ENCODE assay signal across 18 cellular contexts in the genomic region with DNA sequence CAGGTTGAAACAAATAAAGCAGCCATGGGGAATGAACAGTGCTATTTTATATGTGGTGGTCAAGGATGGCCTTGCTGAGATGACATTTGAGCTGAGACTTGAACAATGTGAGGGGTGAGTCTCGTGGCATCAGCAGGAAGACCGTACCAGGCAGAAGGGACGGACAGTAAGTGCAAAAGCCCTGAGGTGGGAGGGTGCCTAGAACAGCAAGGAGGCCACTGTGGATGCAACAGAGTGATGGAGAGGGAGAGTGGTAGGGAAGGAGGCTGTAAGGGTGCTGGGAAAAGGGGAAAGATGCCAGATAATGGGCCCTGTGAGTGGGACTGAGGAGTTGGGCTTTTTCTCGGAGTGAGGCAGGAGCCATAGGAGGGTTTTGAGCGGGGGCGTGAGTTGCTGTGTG. TPM values are rescaled to one million over a fixed set of nuclear protein-coding genes. Genes with fewer than 3 reads are reported as not detected.
DNase-seq lines count a peak whose midpoint lies in the region; ATAC-seq and TF ChIP-seq lines count a peak whose summit lies in the region.
"Had no signal": no experiment of that assay in that cellular context is flagged by ENCODE, and none has a peak within 500 bp of the region (broad histone marks: within the 10 kb centered on the region; RNA-seq: fewer than 3 reads in every experiment).

No MANE protein-coding gene starts in this region.

- H3K23ac ChIP-seq in neuronal stem cell (ENCODE audit: low read depth, low read length, poor library complexity) = no peak overlapping the region

- H3K4me3 ChIP-seq in HEK293 (ENCODE audit: low read depth, low read length) = no peak overlapping the region
- H3K4me3 ChIP-seq in neuronal stem cell (ENCODE audit: low read length in 2 of 2) = no peak overlapping the region
- H3K4me3 ChIP-seq: BLaER1 had no signal

- no peak overlapping the region for H2AFZ ChIP-seq in neuronal stem cell (ENCODE audit: low read length)

- H3K27me3 ChIP-seq in neuronal stem cell (ENCODE audit: control insufficient read depth in 3 of 3, insufficient read depth in 3 of 3, low read depth in 1 of 3, low read length in 3 of 3) = no peaks in the 10 kb centered on the region
- H3K27me3 ChIP-seq: BE2C, BLaER1 had no signal

- intact Hi-C loops in Calu3 (cut with micrococcal nuclease; ENCODE audit: unreplicated experiment) = no loop called here

- CTCF ChIA-PET in HEK293 (lab: Yijun Ruan, JAX) (no interaction called here), Calu3 (lab: Charles Lee) (no interaction called here)

- no peak overlapping the region for H3K4me3 Mint-ChIP-seq in Calu3 (ENCODE audit: low read depth, unreplicated experiment)
- H3K4me3 Mint-ChIP-seq: CD14-positive monocyte; CD4-positive, alpha-beta memory T cell; CD4-positive, CD25-positive, alpha-beta regulatory T cell; CD8-positive, alpha-beta memory T cell had no signal

- no peak overlapping the region for H2BK5ac ChIP-seq in neuronal stem cell (ENCODE audit: low read length)

- H4K8ac ChIP-seq in neuronal stem cell (ENCODE audit: low read depth, low read length) = no peak overlapping the region

- H3K79me1 ChIP-seq in neuronal stem cell (ENCODE audit: low read depth, low read length) = no peaks in the 10 kb centered on the region

- no peak overlapping the region for H2BK120ac ChIP-seq in neuronal stem cell (ENCODE audit: low read depth, low read length)

- H4K91ac ChIP-seq in neuronal stem cell (ENCODE audit: low read depth, low read length, poor library complexity) = peak overlapping the region; percentile 35

- no peak overlapping the region for H3K14ac ChIP-seq in neuronal stem cell (ENCODE audit: low read length)

- no peak overlapping the region for H2AK5ac ChIP-seq in neuronal stem cell (ENCODE audit: low read depth, low read length)

- no peak overlapping the region for H2BK15ac ChIP-seq in neuronal stem cell (ENCODE audit: low read length)

- BruUV-seq in Calu3 (replicated peaks; lab: Mats Ljungman, UMichigan) = no TSS peak

- no peak overlapping the region for H3K27ac Mint-ChIP-seq in Calu3 (ENCODE audit: unreplicated experiment)
- H3K27ac Mint-ChIP-seq: CD14-positive monocyte; CD4-positive, alpha-beta memory T cell; CD4-positive, CD25-positive, alpha-beta regulatory T cell; CD8-positive, alpha-beta memory T cell had no signal

- H3K36me3 ChIP-seq in HEK293 (ENCODE audit: control insufficient read depth in 2 of 2, insufficient read depth in 1 of 2, low read length in 2 of 2) (no peaks in the 10 kb centered on the region), neuronal stem cell (replicated peaks in 1 of 2; ENCODE audit: control insufficient read depth in 2 of 2, insufficient read depth in 2 of 2, low read length in 2 of 2) (no peaks in the 10 kb centered on the region)
- H3K36me3 ChIP-seq: BE2C, BLaER1 had no signal

- no peaks in the 10 kb centered on the region for H3K9me3 ChIP-seq in HEK293 (ENCODE audit: control insufficient read depth, insufficient read depth, low read depth, low read length)
- H3K9me3 ChIP-seq in neuronal stem cell (replicated peaks in 1 of 2; ENCODE audit: control insufficient read depth in 2 of 2, insufficient read depth in 1 of 2, low read depth in 1 of 2, low read length in 2 of 2) = no peaks in the 10 kb centered on the region
- H3K9me3 ChIP-seq: BE2C, BLaER1 had no signal

- H2BK12ac ChIP-seq in neuronal stem cell (ENCODE audit: low read length) = peak overlapping the region; percentile 36

- POLR2A ChIA-PET in HEK293 (lab: Yijun Ruan, JAX) = no interaction called here

- no peak for ATAC-seq in GM21737 (IDR thresholded peaks at IDR 0.05; ENCODE audit: unreplicated experiment)

- H3K4me1 ChIP-seq in HEK293 (ENCODE audit: control insufficient read depth, insufficient read depth, low read length) (no peaks in the 10 kb centered on the region), neuronal stem cell (ENCODE audit: control insufficient read depth in 2 of 2, insufficient read depth in 1 of 2, low read depth in 1 of 2, low read length in 2 of 2) (no peaks in the 10 kb centered on the region)
- H3K4me1 ChIP-seq: BLaER1 had no signal

- H3K9ac ChIP-seq in neuronal stem cell (ENCODE audit: low read depth, low read length, poor library complexity) = no peak overlapping the region
- H3K9ac ChIP-seq: BLaER1 had no signal

- no peak overlapping the region for H3K4ac ChIP-seq in neuronal stem cell (ENCODE audit: low read length)

- H3K4me1 Mint-ChIP-seq in Calu3 (ENCODE audit: low read depth, unreplicated experiment) = no peaks in the 10 kb centered on the region
- H3K4me1 Mint-ChIP-seq: CD14-positive monocyte; CD4-positive, alpha-beta memory T cell; CD4-positive, CD25-positive, alpha-beta regulatory T cell; CD8-positive, alpha-beta memory T cell had no signal

- TF ChIP-seq CTCF in HEK293 (tag by site-specific recombination; IDR thresholded peaks at IDR 0.05) = no peak
- TF ChIP-seq CTCF in Calu3 (IDR thresholded peaks at IDR 0.05; ENCODE audit: unreplicated experiment) = no peak

- no peaks in the 10 kb centered on the region for H3K36me3 Mint-ChIP-seq in Calu3 (ENCODE audit: insufficient read depth, unreplicated experiment)
- H3K36me3 Mint-ChIP-seq: CD14-positive monocyte; CD4-positive, alpha-beta memory T cell; CD4-positive, CD25-positive, alpha-beta regulatory T cell; CD8-positive, alpha-beta memory T cell had no signal

- H3K27ac ChIP-seq in HEK293 (ENCODE audit: extremely low read depth, low read depth, low read length) (no peak overlapping the region), neuronal stem cell (replicated peaks; ENCODE audit: low read length) (no peak overlapping the region)
- H3K27ac ChIP-seq: BLaER1 had no signal

- DNase-seq in NCI-H69 (lab: John Stamatoyannopoulos, UW) (peak; percentile 49), neuronal stem cell (ENCODE audit: low spot score) (no peak), Calu3 (no peak)
- DNase-seq: 8988T; ACHN; BE2C; C1 segment of cervical spinal cord; CD4-positive, alpha-beta memory T cell; CD4-positive, CD25-positive, alpha-beta regulatory T cell; CD8-positive, alpha-beta memory T cell; COR-L47; DMS79 treated with DMSO at 0.1 percent for 48 hours; GF-D8 had no signal

- no CpG with 5 or more reads among the region's 6 CpGs for WGBS in neuronal stem cell (ENCODE audit: extremely low coverage in 2 of 2, insufficient read length in 2 of 2, insufficient replicate concordance in 1 of 2), 2 donors

- peaks cover 100% of the 10 kb centered on the region for H3K27me3 Mint-ChIP-seq in Calu3 (ENCODE audit: unreplicated experiment)

- H3K4me2 ChIP-seq in neuronal stem cell (ENCODE audit: insufficient read depth, low read length, poor library complexity, severe bottlenecking) = no peak overlapping the region
- H3K4me2 ChIP-seq: BLaER1 had no signal

- H3K18ac ChIP-seq in neuronal stem cell (ENCODE audit: low read length) = no peak overlapping the region

- no peaks in the 10 kb centered on the region for H3K9me3 Mint-ChIP-seq in Calu3 (ENCODE audit: low read depth, unreplicated experiment)
- H3K9me3 Mint-ChIP-seq: CD14-positive monocyte; CD4-positive, alpha-beta memory T cell; CD8-positive, alpha-beta memory T cell had no signal

TF ChIP-seq in HEK293, 187 proteins besides CTCF, POLR2A, EP300 and RAD21:
- TF ChIP-seq ZNF341 (tag by site-specific recombination; IDR thresholded peaks at IDR 0.05; ENCODE audit: low read depth) (peak; percentile 87), ZNF623 (tag by site-specific recombination; IDR thresholded peaks at IDR 0.05) (peak; percentile 82)
- TF ChIP-seq, protein P1, sequence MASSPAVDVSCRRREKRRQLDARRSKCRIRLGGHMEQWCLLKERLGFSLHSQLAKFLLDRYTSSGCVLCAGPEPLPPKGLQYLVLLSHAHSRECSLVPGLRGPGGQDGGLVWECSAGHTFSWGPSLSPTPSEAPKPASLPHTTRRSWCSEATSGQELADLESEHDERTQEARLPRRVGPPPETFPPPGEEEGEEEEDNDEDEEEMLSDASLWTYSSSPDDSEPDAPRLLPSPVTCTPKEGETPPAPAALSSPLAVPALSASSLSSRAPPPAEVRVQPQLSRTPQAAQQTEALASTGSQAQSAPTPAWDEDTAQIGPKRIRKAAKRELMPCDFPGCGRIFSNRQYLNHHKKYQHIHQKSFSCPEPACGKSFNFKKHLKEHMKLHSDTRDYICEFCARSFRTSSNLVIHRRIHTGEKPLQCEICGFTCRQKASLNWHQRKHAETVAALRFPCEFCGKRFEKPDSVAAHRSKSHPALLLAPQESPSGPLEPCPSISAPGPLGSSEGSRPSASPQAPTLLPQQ (tag by site-specific recombination; IDR thresholded peaks at IDR 0.05) = no peak
- TF ChIP-seq, protein P2, sequence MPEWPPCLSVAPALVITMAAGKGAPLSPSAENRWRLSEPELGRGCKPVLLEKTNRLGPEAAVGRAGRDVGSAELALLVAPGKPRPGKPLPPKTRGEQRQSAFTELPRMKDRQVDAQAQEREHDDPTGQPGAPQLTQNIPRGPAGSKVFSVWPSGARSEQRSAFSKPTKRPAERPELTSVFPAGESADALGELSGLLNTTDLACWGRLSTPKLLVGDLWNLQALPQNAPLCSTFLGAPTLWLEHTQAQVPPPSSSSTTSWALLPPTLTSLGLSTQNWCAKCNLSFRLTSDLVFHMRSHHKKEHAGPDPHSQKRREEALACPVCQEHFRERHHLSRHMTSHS (tag by site-specific recombination; IDR thresholded peaks at IDR 0.05) = no peak

RNA-seq across cellular contexts. Expression of gene KCNB1, which starts 11.5 kb away (rescaled TPM):
- 0.52 TPM for polyA plus RNA-seq in neuronal stem cell (2013, experiment 1 of 2)
- polyA plus RNA-seq in neuronal stem cell (2013, experiment 2 of 2) = 0.51 TPM
- not detected in 2 replicates for total RNA-seq in Calu3 (2022)
- total RNA-seq: A673; CD4-positive, alpha-beta memory T cell; CD4-positive, CD25-positive, alpha-beta regulatory T cell had no signal
- polyA plus RNA-seq: CD14-positive monocyte; CD8-positive, alpha-beta memory T cell had no signal
